ENCODE assay signal across 10 cellular contexts in genomic region chr17:10050597-10051101, GRCh38.
DNase-seq lines count a peak whose midpoint lies in the region; ATAC-seq and TF ChIP-seq lines count a peak whose summit lies in the region.
"Had no signal": no experiment of that assay in that cellular context is flagged by ENCODE, and none has a peak within 500 bp of the region (broad histone marks: within the 10 kb centered on the region; RNA-seq: fewer than 3 reads in every experiment).

No MANE protein-coding gene starts in this region.

- peak; percentile 44 for TF ChIP-seq POLR2A in GM19099 (IDR thresholded peaks at IDR 0.05; ENCODE audit: extremely low read depth, insufficient read length, low read depth)

- H3K27me3 Mint-ChIP-seq in endothelial cell (ENCODE audit: unreplicated experiment), result peaks cover 2% of the 10 kb centered on the region
- no peaks in the 10 kb centered on the region for H3K27me3 Mint-ChIP-seq in stimulated activated naive CD8-positive, alpha-beta T cell treated with anti-CD3 and anti-CD28 coated beads, Interleukin-15, amount 100 ng/mL, for 72 hours

- H3K27ac Mint-ChIP-seq in endothelial cell (ENCODE audit: unreplicated experiment), result peak overlapping the region; percentile 11
- peak overlapping the region; percentile 9 to 26 for H3K27ac Mint-ChIP-seq in stimulated activated naive CD8-positive, alpha-beta T cell treated with anti-CD3 and anti-CD28 coated beads, Interleukin-15, amount 100 ng/mL, for 72 hours

- peaks cover 21% of the 10 kb centered on the region for H3K4me1 Mint-ChIP-seq in endothelial cell (ENCODE audit: unreplicated experiment)
- peaks cover 32% of the 10 kb centered on the region for H3K4me1 Mint-ChIP-seq in stimulated activated naive CD8-positive, alpha-beta T cell treated with anti-CD3 and anti-CD28 coated beads, Interleukin-15, amount 100 ng/mL, for 72 hours

- no peaks in the 10 kb centered on the region for H3K36me3 Mint-ChIP-seq in endothelial cell (ENCODE audit: low read depth, unreplicated experiment)

- peak; percentile 43 for ATAC-seq in HG03378 (IDR thresholded peaks at IDR 0.05; ENCODE audit: unreplicated experiment)
- no peak for ATAC-seq in stimulated activated naive CD8-positive, alpha-beta T cell treated with anti-CD3 and anti-CD28 coated beads, Interleukin-15, amount 100 ng/mL, for 72 hours
- no peak for ATAC-seq in HG02970 (IDR thresholded peaks at IDR 0.05; ENCODE audit: low FRiP score, unreplicated experiment)
- ATAC-seq: HCT116 had no signal

- no peak for TF ChIP-seq CTCF in endothelial cell (IDR thresholded peaks at IDR 0.05; ENCODE audit: unreplicated experiment)

- DNase-seq in endothelial cell (ENCODE audit: low spot score), result peak; percentile 24
- no peak for DNase-seq in stimulated activated naive CD8-positive, alpha-beta T cell treated with anti-CD3 and anti-CD28 coated beads, Interleukin-15, amount 100 ng/mL, for 72 hours
- no peak for DNase-seq in occipital lobe (lab: John Stamatoyannopoulos, UW)
- no peak for DNase-seq in LoVo (ENCODE audit: low spot score)
- DNase-seq in dermis blood vessel endothelial cell, result no peak
- DNase-seq: T-helper 9 cell had no signal

- no peaks in the 10 kb centered on the region for H3K9me3 Mint-ChIP-seq in endothelial cell (ENCODE audit: unreplicated experiment)
- no peaks in the 10 kb centered on the region for H3K9me3 Mint-ChIP-seq in stimulated activated naive CD8-positive, alpha-beta T cell treated with anti-CD3 and anti-CD28 coated beads, Interleukin-15, amount 100 ng/mL, for 72 hours

- no peak overlapping the region for H3K4me3 Mint-ChIP-seq in endothelial cell (ENCODE audit: unreplicated experiment)
- H3K4me3 Mint-ChIP-seq in stimulated activated naive CD8-positive, alpha-beta T cell treated with anti-CD3 and anti-CD28 coated beads, Interleukin-15, amount 100 ng/mL, for 72 hours, result no peak overlapping the region
